Comparison of ENCODE assay signal across 18 cellular contexts in genomic region chr10:72019085-72019876, GRCh38. TPM values are rescaled to one million over a fixed set of nuclear protein-coding genes. Genes with fewer than 3 reads are reported as not detected.
DNase-seq lines count a peak whose midpoint lies in the region; ATAC-seq, FAIRE-seq and TF ChIP-seq lines count a peak whose summit lies in the region.
"Had no signal": no experiment of that assay in that cellular context is flagged by ENCODE, and none has a peak within 500 bp of the region (broad histone marks: within the 10 kb centered on the region; RNA-seq: fewer than 3 reads in every experiment).

No MANE protein-coding gene starts in this region.

- H3K36me3 ChIP-seq in HEK293 (ENCODE audit: control insufficient read depth in 2 of 2, insufficient read depth in 1 of 2, low read length in 2 of 2) (no peaks in the 10 kb centered on the region), K562 (ENCODE audit: control insufficient read depth, insufficient read depth, low read length) (no peaks in the 10 kb centered on the region)

- CTCF ChIA-PET in HEK293 (lab: Yijun Ruan, JAX) = interaction anchor here (0.5 kb wide), 1 partner anchor 29 kb away, joined by 4 read pairs; no protein-coding TSS in a partner anchor
- CTCF ChIA-PET in K562 (lab: Yijun Ruan, JAX; ENCODE audit: low intra/inter-chr PET ratio) = no interaction called here

- peak overlapping the region in 2 of 3 experiments; percentile 60 to 65 for H3K27ac Mint-ChIP-seq in nephron
- H3K27ac Mint-ChIP-seq: CD4-positive, alpha-beta memory T cell; H9; HFFc6 had no signal

- H3K9me3 ChIP-seq in HEK293 (ENCODE audit: control insufficient read depth, insufficient read depth, low read depth, low read length) (no peaks in the 10 kb centered on the region), K562 (replicated peaks; ENCODE audit: control insufficient read depth, insufficient read depth, low read depth, low read length) (no peaks in the 10 kb centered on the region)

- no peak for ATAC-seq in K562
- ATAC-seq: GM12878, HCT116 had no signal

- no peak for TF ChIP-seq CTCF in HEK293 (tag by site-specific recombination; IDR thresholded peaks at IDR 0.05)
- TF ChIP-seq CTCF in K562 (IDR thresholded peaks at IDR 0.05 in 2 of 3, conservative IDR thresholded peaks at IDR 0.05 in 1 of 3; ENCODE audit: insufficient read depth in 2 of 3, low read depth in 1 of 3, low read length in 3 of 3) = no peak
- TF ChIP-seq CTCF in nephron (IDR thresholded peaks at IDR 0.05; ENCODE audit: unreplicated experiment in 3 of 3) = no peak

- no peaks in the 10 kb centered on the region for H3K36me3 Mint-ChIP-seq in nephron (ENCODE audit: low read depth)
- H3K36me3 Mint-ChIP-seq: CD4-positive, alpha-beta memory T cell had no signal

- DNase-seq in K562 (ENCODE audit: extremely low read depth in 1 of 4, low spot score in 3 of 4) = no peak
- no peak for DNase-seq in OCI-M2 (lab: John Stamatoyannopoulos, UW; ENCODE audit: unreplicated experiment)
- DNase-seq in HK-2 (ENCODE audit: unreplicated experiment) = no peak
- DNase-seq in stimulated activated CD4-positive, alpha-beta T cell treated with anti-CD3 and anti-CD28 coated beads, Interleukin-2, amount 100 ng/mL, for 48 hours = no peak
- DNase-seq: C1 segment of cervical spinal cord; CD4-positive, alpha-beta memory T cell; COR-L47; DMS153; DND-41; GDM1; GM23248; H9; HFFc6 had no signal

- H3K79me2 ChIP-seq in K562 (ENCODE audit: control insufficient read depth, insufficient read depth, low read length) = no peaks in the 10 kb centered on the region

- no peak overlapping the region for H3K9ac ChIP-seq in K562 (ENCODE audit: insufficient read depth in 1 of 2, low read depth in 2 of 2, low read length in 2 of 2)
- H3K9ac ChIP-seq: GM23248 had no signal

- H3K27me3 Mint-ChIP-seq in nephron (ENCODE audit: low read depth) = peaks cover 7% of the 10 kb centered on the region

- in situ Hi-C loops in K562 (cut with MboI) = no loop called here

- H3K4me1 ChIP-seq in HEK293 (ENCODE audit: control insufficient read depth, insufficient read depth, low read length) (peaks cover 4% of the 10 kb centered on the region), K562 (replicated peaks in 1 of 2; ENCODE audit: control insufficient read depth in 2 of 2, insufficient read depth in 2 of 2, low read length in 2 of 2) (no peaks in the 10 kb centered on the region)

- 11% methylated on average over 11 of the region's 11 CpGs for WGBS in K562 (ENCODE audit: insufficient coverage, low coverage, missing lambda C conversion rate)

- intact Hi-C loops in K562 (cut with micrococcal nuclease) = no loop called here

- POLR2A ChIA-PET in HEK293 (lab: Yijun Ruan, JAX) = no interaction called here
- POLR2A ChIA-PET in K562 (lab: Yijun Ruan, JAX) = no interaction called here

- TF ChIP-seq POLR2A in K562 (conservative IDR thresholded peaks at IDR 0.05) = no peak

- no peak for FAIRE-seq in K562 (lab: Jason Lieb, UNC)
- FAIRE-seq: GM12878, GM19239 had no signal

- no peak overlapping the region for H3K27ac ChIP-seq in HEK293 (ENCODE audit: extremely low read depth, low read depth, low read length)
- H3K27ac ChIP-seq in K562 (ENCODE audit: extremely low read depth, low read depth, low read length) = no peak overlapping the region
- H3K27ac ChIP-seq: GM23248 had no signal

- no peaks in the 10 kb centered on the region for H3K9me1 ChIP-seq in K562 (ENCODE audit: control insufficient read depth, insufficient read depth, low read length)

- no TSS peak for BruUV-seq in K562 (replicated peaks; lab: Mats Ljungman, UMichigan)

- H2AFZ ChIP-seq in K562 (ENCODE audit: low read depth, low read length) = no peak overlapping the region
- H2AFZ ChIP-seq: GM23248 had no signal

- H3K27me3 ChIP-seq in K562 (ENCODE audit: control insufficient read depth in 2 of 2, insufficient read depth in 2 of 2, low read length in 2 of 2) = peaks cover 44 to 57% of the 10 kb centered on the region in 2 experiments; a peak in 4 of 5 replicates

- TF ChIP-seq RAD21 in K562 (CRISPR knock-in tag; conservative IDR thresholded peaks at IDR 0.05 in 1 of 2, IDR thresholded peaks at IDR 0.05 in 1 of 2) = no peak

- no peak for TF ChIP-seq EP300 in K562 (IDR thresholded peaks at IDR 0.05; ENCODE audit: low read length)

- no peak overlapping the region for H3K4me3 ChIP-seq in HEK293 (ENCODE audit: low read depth, low read length)
- no peak overlapping the region for H3K4me3 ChIP-seq in K562
- H3K4me3 ChIP-seq: GM12878, GM23248 had no signal

- no peaks in the 10 kb centered on the region for H4K20me1 ChIP-seq in K562 (replicated peaks; ENCODE audit: control insufficient read depth, insufficient read depth, low read length)

- H3K4me3 Mint-ChIP-seq in nephron = no peak overlapping the region
- H3K4me3 Mint-ChIP-seq: CD4-positive, alpha-beta memory T cell; H9; HFFc6 had no signal

- H3K9me3 Mint-ChIP-seq in nephron = no peaks in the 10 kb centered on the region
- H3K9me3 Mint-ChIP-seq: CD4-positive, alpha-beta memory T cell; H9; HFFc6 had no signal

- H3K4me2 ChIP-seq in K562 (ENCODE audit: insufficient read depth, low read length) = no peak overlapping the region

- peaks cover 54% of the 10 kb centered on the region for H3K4me1 Mint-ChIP-seq in nephron

TF ChIP-seq in HEK293, 187 proteins besides CTCF, POLR2A, EP300 and RAD21 (continues in another document):
- TF ChIP-seq ZNF768 (tag by site-specific recombination; IDR thresholded peaks at IDR 0.05) = 0 out of 2 replicates have a peak, but pooled peaks have one; percentile 43
- TF ChIP-seq ZNF596 (tag by site-specific recombination; IDR thresholded peaks at IDR 0.05) = no peak
- no peak for TF ChIP-seq ZNF449 (tag by site-specific recombination; IDR thresholded peaks at IDR 0.05)
- TF ChIP-seq ZNF548 (tag by site-specific recombination; IDR thresholded peaks at IDR 0.05) = peak; percentile 94
- TF ChIP-seq ZNF394 (tag by site-specific recombination; IDR thresholded peaks at IDR 0.05; ENCODE audit: borderline replicate concordance) = no peak

TF ChIP-seq in K562, 482 proteins besides CTCF, POLR2A, EP300 and RAD21 (continues in another document):
- TF ChIP-seq GTF2F1 (IDR thresholded peaks at IDR 0.05; ENCODE audit: low read depth, low read length) = no peak
- no peak for TF ChIP-seq ZNF717 (CRISPR knock-in tag; IDR thresholded peaks at IDR 0.05)
- no peak for TF ChIP-seq TCF7L2 (IDR thresholded peaks at IDR 0.05; ENCODE audit: low read depth, low read length)
- TF ChIP-seq KAT7 (CRISPR knock-in tag; IDR thresholded peaks at IDR 0.05; ENCODE audit: borderline replicate concordance) = no peak
- TF ChIP-seq ZNF639 (CRISPR knock-in tag; conservative IDR thresholded peaks at IDR 0.05 in 1 of 2, IDR thresholded peaks at IDR 0.05 in 1 of 2) = no peak
- no peak for TF ChIP-seq TAF15 (IDR thresholded peaks at IDR 0.05; ENCODE audit: low read depth, low read length)
- TF ChIP-seq MBD2 (IDR thresholded peaks at IDR 0.05; ENCODE audit: borderline replicate concordance, low read depth) = no peak
- TF ChIP-seq RNF2 (IDR thresholded peaks at IDR 0.05) = no peak
- TF ChIP-seq THRAP3 (IDR thresholded peaks at IDR 0.05; ENCODE audit: borderline replicate concordance) = no peak
- TF ChIP-seq ARID3A (IDR thresholded peaks at IDR 0.05; ENCODE audit: borderline replicate concordance, low read depth, low read length) = no peak
- peak; percentile 10 for TF ChIP-seq RBM25 (IDR thresholded peaks at IDR 0.05; ENCODE audit: low read depth, low read length, severe bottlenecking)

RNA-seq across cellular contexts. Expression of gene CHST3, which starts 55.1 kb away (rescaled TPM):
- 0.11 and 0.12 TPM in 2 replicates for total RNA-seq in K562 (2011; cell fraction: chromatin; rRNA removed; ENCODE audit: low replicate concordance)
- 0.13 and 0.17 TPM in 2 replicates for total RNA-seq in K562 (2011; cell fraction: nucleolus; rRNA removed)
- total RNA-seq in K562 (2011; cell fraction: nucleoplasm; rRNA removed) = 0.15 TPM in 2 replicates
- total RNA-seq in K562 (2014; rRNA removed) = 0.23 and 0.33 TPM in 2 replicates
- total RNA-seq in K562 (2014; rRNA removed; fragmentation: Illumina TruSeq; extraction: Trizol) = 0.13 and 0.15 TPM in 2 replicates
- total RNA-seq in K562 (2015; rRNA removed; fragmentation: Illumina TruSeq; extraction: Trizol) = 1.3 TPM in 2 replicates
- total RNA-seq in K562 (2021) = 0.38 and 0.42 TPM in 2 replicates
- polyA plus RNA-seq in K562 (2011; rRNA removed) = 0.06 and 0.18 TPM in 2 replicates
- 0.01 and 0.13 TPM in 2 replicates for polyA plus RNA-seq in K562 (2011; cell fraction: cytosol; rRNA removed)
- polyA plus RNA-seq in K562 (2011; cell fraction: nucleus; rRNA removed) = 0.04 and 0.20 TPM in 2 replicates
- 0.43 and 0.76 TPM in 2 replicates for polyA plus RNA-seq in K562 (2012)
- 0.17 and 0.18 TPM in 2 replicates for polyA plus RNA-seq in K562 (2014; fragmentation: Illumina TruSeq; extraction: Trizol)
- polyA plus RNA-seq in K562 (2014; fragmentation: Nextera tagmentation; extraction: Ambion mirVana) = under 1 TPM; 0.01 to 0.04 TPM
- 0.07 and 0.34 TPM in 2 replicates for polyA plus RNA-seq in K562 (2014; rRNA removed)
- polyA minus RNA-seq in K562 (2011; rRNA and poly(A)+ RNA removed) = 0.04 and 0.51 TPM in 2 replicates
- polyA minus RNA-seq in K562 (2011; cell fraction: cytosol; rRNA and poly(A)+ RNA removed) = 0.10 and 0.55 TPM in 2 replicates
- polyA minus RNA-seq in K562 (2011; cell fraction: nucleus; rRNA and poly(A)+ RNA removed) = 0.13 and 0.78 TPM in 2 replicates
- total RNA-seq: CD4-positive, alpha-beta memory T cell had no signal
- polyA plus RNA-seq: CD4-positive, alpha-beta memory T cell had no signal
